ENCODE assay signal across 13 cellular contexts in the genomic region with DNA sequence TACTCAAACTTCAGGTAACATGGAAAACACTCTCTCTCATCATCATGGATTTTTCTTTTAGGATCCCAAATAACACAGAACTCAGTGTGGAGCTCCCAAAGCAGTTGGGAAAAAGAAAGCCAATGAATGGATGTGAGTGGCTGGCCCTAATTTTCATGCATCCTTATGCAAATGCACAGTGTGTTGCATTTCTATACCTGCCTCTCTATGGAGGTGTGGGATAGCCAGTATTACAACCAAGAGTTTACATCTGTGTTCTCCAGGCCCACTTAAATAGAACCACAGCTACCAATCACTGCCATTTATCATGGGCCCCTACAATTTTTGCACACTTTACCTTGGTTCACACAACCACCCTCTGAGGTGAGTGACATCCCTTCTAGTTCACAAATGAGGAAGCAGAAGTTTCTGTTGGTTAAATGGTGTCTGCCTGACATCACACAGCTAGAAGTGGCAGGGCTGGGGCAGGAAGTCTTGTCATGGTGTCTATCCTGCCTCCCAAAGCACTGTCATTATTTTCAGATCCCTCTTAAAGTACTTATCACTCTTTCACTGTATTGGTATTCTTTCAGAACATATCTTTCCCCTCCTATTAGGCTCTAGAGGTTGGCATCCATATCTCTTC. TPM values are rescaled to one million over a fixed set of nuclear protein-coding genes. Genes with fewer than 3 reads are reported as not detected.
DNase-seq lines count a peak whose midpoint lies in the region; ATAC-seq and TF ChIP-seq lines count a peak whose summit lies in the region.
"Had no signal": no experiment of that assay in that cellular context is flagged by ENCODE, and none has a peak within 500 bp of the region (broad histone marks: within the 10 kb centered on the region; RNA-seq: fewer than 3 reads in every experiment).

No MANE protein-coding gene starts in this region.

- H3K27ac ChIP-seq in H9 (ENCODE audit: insufficient read length, low read depth, low read length) (peak overlapping the region; percentile 31), mesenchymal stem cell (ENCODE audit: low read length, poor library complexity, severe bottlenecking) (peak overlapping the region; percentile 28), brain microvascular endothelial cell (no peak overlapping the region)

- no peak for TF ChIP-seq CTCF in H9 (conservative IDR thresholded peaks at IDR 0.05)
- no peak for TF ChIP-seq CTCF in brain microvascular endothelial cell (IDR thresholded peaks at IDR 0.05; ENCODE audit: low read depth, low read length, missing control alignments)

- H3K79me1 ChIP-seq in H9 (ENCODE audit: insufficient read depth, low read depth, low read length, poor library complexity, severe bottlenecking) (no peaks in the 10 kb centered on the region), mesenchymal stem cell (replicated peaks; ENCODE audit: low read length, poor library complexity, severe bottlenecking) (peaks cover 19% of the 10 kb centered on the region)

- H3K23ac ChIP-seq in H9 (ENCODE audit: insufficient read length, low read depth, low read length) (no peak overlapping the region), mesenchymal stem cell (ENCODE audit: low read length in 2 of 2) (no peak overlapping the region)

- POLR2A ChIA-PET in activated CD4-positive, alpha-beta T cell treated with anti-CD3 and anti-CD28 coated beads for 36 hours (lab: Charles Lee): no interaction called here

- H2BK120ac ChIP-seq in H9 (ENCODE audit: low read depth, low read length, poor library complexity, severe bottlenecking): no peak overlapping the region
- H2BK120ac ChIP-seq in mesenchymal stem cell (ENCODE audit: low read depth, low read length): no peak overlapping the region

- no peak overlapping the region for H3K18ac ChIP-seq in H9 (ENCODE audit: insufficient read length, low read depth, low read length)
- H3K18ac ChIP-seq in mesenchymal stem cell (ENCODE audit: low read depth in 1 of 2, low read length in 2 of 2): no peak overlapping the region

- H3K9ac ChIP-seq in H9 (ENCODE audit: extremely low read depth, insufficient read length, low read length) (no peak overlapping the region), mesenchymal stem cell (ENCODE audit: low read length) (no peak overlapping the region)

- peaks cover 2 to 9% (median 3%) of the 10 kb centered on the region in 3 experiments; a peak in 5 of 7 replicates for H3K36me3 Mint-ChIP-seq in H9 (ENCODE audit: insufficient read depth in 1 of 3, low read depth in 3 of 3)
- no peaks in the 10 kb centered on the region for H3K36me3 Mint-ChIP-seq in activated CD4-positive, alpha-beta T cell treated with anti-CD3 and anti-CD28 coated beads for 36 hours (ENCODE audit: low read depth)

- H2AFZ ChIP-seq in H9 (ENCODE audit: low read length) (no peak overlapping the region), mesenchymal stem cell (ENCODE audit: low read depth, low read length) (no peak overlapping the region)

- H3K4me1 Mint-ChIP-seq in H9: peaks cover 16 to 19% of the 10 kb centered on the region in 2 experiments
- no peaks in the 10 kb centered on the region for H3K4me1 Mint-ChIP-seq in activated CD4-positive, alpha-beta T cell treated with anti-CD3 and anti-CD28 coated beads for 36 hours
- H3K4me1 Mint-ChIP-seq: activated naive CD8-positive, alpha-beta T cell treated with anti-CD3 and anti-CD28 coated beads, Interleukin-2, amount 50 U/mL, for 24 hours had no signal

- CTCF ChIA-PET in activated CD4-positive, alpha-beta T cell treated with anti-CD3 and anti-CD28 coated beads for 36 hours (lab: Charles Lee): no interaction called here

- H3K4me1 ChIP-seq in H9 (ENCODE audit: insufficient read depth, low read length): peaks cover 6% of the 10 kb centered on the region
- H3K4me1 ChIP-seq in mesenchymal stem cell (ENCODE audit: control insufficient read depth, insufficient read depth, low read depth, low read length): peaks cover 7% of the 10 kb centered on the region

- H3K4ac ChIP-seq in H9 (ENCODE audit: low read depth, low read length) (no peak overlapping the region), mesenchymal stem cell (ENCODE audit: low read depth in 1 of 2, low read length in 2 of 2) (no peak overlapping the region)

- in situ Hi-C loops in brain microvascular endothelial cell (cut with HindIII; ENCODE audit: low pct_ligation_motif_present, low sequenced_read_pairs): no loop called here

- DNase-seq in H9 (no peak), mesenchymal stem cell (no peak), T-helper 2 cell (no peak), brain microvascular endothelial cell (no peak)
- no peak for DNase-seq in stimulated activated CD4-positive, alpha-beta T cell treated with anti-CD3 and anti-CD28 coated beads, Interleukin-12 subunit alpha, Interleukin-12 subunit beta, amount 100 ng/mL, for 4 hours
- DNase-seq in activated CD4-positive, alpha-beta T cell treated with anti-CD3 and anti-CD28 coated beads for 36 hours: no peak
- DNase-seq: activated naive CD8-positive, alpha-beta T cell treated with anti-CD3 and anti-CD28 coated beads, Interleukin-2, amount 50 U/mL, for 24 hours; DMS79 treated with DMSO at 0.1 percent for 48 hours; GOT3; NCI-H1048 had no signal

- H3K9me3 ChIP-seq in H9 (ENCODE audit: control insufficient read depth, low read depth, low read length): no peaks in the 10 kb centered on the region
- H3K9me3 ChIP-seq in mesenchymal stem cell (ENCODE audit: control insufficient read depth, low read length): no peaks in the 10 kb centered on the region

- H2BK12ac ChIP-seq in H9 (ENCODE audit: insufficient read length, low read depth, low read length) (no peak overlapping the region), mesenchymal stem cell (ENCODE audit: low read length in 2 of 2) (no peak overlapping the region)

- H3K4me3 ChIP-seq in mesenchymal stem cell (ENCODE audit: insufficient read depth in 1 of 2, low read depth in 1 of 2, low read length in 2 of 2): no peak overlapping the region
- no peak overlapping the region for H3K4me3 ChIP-seq in brain microvascular endothelial cell (ENCODE audit: low read depth, low read length)

- no peaks in the 10 kb centered on the region for H3K27me3 Mint-ChIP-seq in H9 (ENCODE audit: low read depth)
- H3K27me3 Mint-ChIP-seq in activated CD4-positive, alpha-beta T cell treated with anti-CD3 and anti-CD28 coated beads for 36 hours: peaks cover 17% of the 10 kb centered on the region

- H2AK5ac ChIP-seq in H9 (ENCODE audit: insufficient read length, low read length) (no peak overlapping the region), mesenchymal stem cell (ENCODE audit: low read length, severe bottlenecking) (no peak overlapping the region)

- ATAC-seq in GM18909 (IDR thresholded peaks at IDR 0.05; ENCODE audit: poor library complexity, unreplicated experiment) (peak; percentile 96), HG03442 (IDR thresholded peaks at IDR 0.05; ENCODE audit: unreplicated experiment) (peak; percentile 96)
- no peak for ATAC-seq in activated CD4-positive, alpha-beta T cell treated with anti-CD3 and anti-CD28 coated beads for 36 hours
- ATAC-seq: activated naive CD8-positive, alpha-beta T cell treated with anti-CD3 and anti-CD28 coated beads, Interleukin-2, amount 50 U/mL, for 24 hours had no signal

- H3K4me2 ChIP-seq in H9 (ENCODE audit: insufficient read depth, insufficient read length, low read length) (no peak overlapping the region), mesenchymal stem cell (ENCODE audit: low read length, poor library complexity, severe bottlenecking) (no peak overlapping the region)

- H3T11ph ChIP-seq in H9 (ENCODE audit: low read length): no peak overlapping the region

- H3K27me3 ChIP-seq in H9 (ENCODE audit: insufficient read depth, low read length) (no peaks in the 10 kb centered on the region), mesenchymal stem cell (ENCODE audit: control insufficient read depth in 1 of 2, insufficient read depth in 1 of 2, low read length in 2 of 2) (no peaks in the 10 kb centered on the region), brain microvascular endothelial cell (replicated peaks) (no peaks in the 10 kb centered on the region)

- no peak overlapping the region for H2BK20ac ChIP-seq in H9 (ENCODE audit: low read depth, low read length, poor library complexity, severe bottlenecking)

- H4K8ac ChIP-seq in H9 (replicated peaks; ENCODE audit: insufficient read length, low read depth, low read length) (no peak overlapping the region), mesenchymal stem cell (ENCODE audit: low read length) (no peak overlapping the region)

- H4K5ac ChIP-seq in H9 (ENCODE audit: insufficient read length, low read depth, low read length): no peak overlapping the region

- H3K14ac ChIP-seq in H9 (ENCODE audit: insufficient read depth, low read length) (no peak overlapping the region), mesenchymal stem cell (ENCODE audit: low read length in 2 of 2) (no peak overlapping the region)

- H2BK5ac ChIP-seq in H9 (ENCODE audit: insufficient read length, low read length): no peak overlapping the region
- H2BK5ac ChIP-seq in mesenchymal stem cell (ENCODE audit: low read depth, low read length, poor library complexity, severe bottlenecking): no peak overlapping the region

- peaks cover 5 to 6% of the 10 kb centered on the region in 2 experiments; a peak in 3 of 5 replicates for H3K9me3 Mint-ChIP-seq in H9
- no peaks in the 10 kb centered on the region for H3K9me3 Mint-ChIP-seq in activated CD4-positive, alpha-beta T cell treated with anti-CD3 and anti-CD28 coated beads for 36 hours (ENCODE audit: low read depth)
- H3K9me3 Mint-ChIP-seq: activated naive CD8-positive, alpha-beta T cell treated with anti-CD3 and anti-CD28 coated beads, Interleukin-2, amount 50 U/mL, for 24 hours had no signal

- H2BK15ac ChIP-seq in H9 (ENCODE audit: low read depth, low read length): no peak overlapping the region
- H2BK15ac ChIP-seq in mesenchymal stem cell (ENCODE audit: low read depth, poor library complexity, severe bottlenecking): no peak overlapping the region

- no peaks in the 10 kb centered on the region for H4K20me1 ChIP-seq in H9 (ENCODE audit: control insufficient read depth, insufficient read depth, insufficient read length)

- peak overlapping the region in 2 of 3 experiments; percentile 62 to 74; a peak in 3 of 7 replicates for H3K27ac Mint-ChIP-seq in H9
- no peak overlapping the region for H3K27ac Mint-ChIP-seq in activated CD4-positive, alpha-beta T cell treated with anti-CD3 and anti-CD28 coated beads for 36 hours
- H3K27ac Mint-ChIP-seq: activated naive CD8-positive, alpha-beta T cell treated with anti-CD3 and anti-CD28 coated beads, Interleukin-2, amount 50 U/mL, for 24 hours; progenitor cell of endocrine pancreas had no signal

- intact Hi-C loops in activated CD4-positive, alpha-beta T cell treated with anti-CD3 and anti-CD28 coated beads for 36 hours (cut with DNase I, micrococcal nuclease): no loop called here

- no peak overlapping the region for H3K56ac ChIP-seq in H9 (ENCODE audit: insufficient read length, low read depth, low read length)

- no peaks in the 10 kb centered on the region for H3K23me2 ChIP-seq in H9 (ENCODE audit: insufficient read length, low read depth, low read length, poor library complexity, severe bottlenecking)

- peaks cover 0 to 4% of the 10 kb centered on the region in 2 experiments for H3K36me3 ChIP-seq in mesenchymal stem cell (ENCODE audit: control insufficient read depth in 1 of 2, insufficient read depth in 2 of 2, low read depth in 1 of 2, low read length in 2 of 2)
- no peaks in the 10 kb centered on the region for H3K36me3 ChIP-seq in brain microvascular endothelial cell (replicated peaks)

- no peak overlapping the region for H3K4me3 Mint-ChIP-seq in H9
- no peak overlapping the region for H3K4me3 Mint-ChIP-seq in activated CD4-positive, alpha-beta T cell treated with anti-CD3 and anti-CD28 coated beads for 36 hours
- H3K4me3 Mint-ChIP-seq: activated naive CD8-positive, alpha-beta T cell treated with anti-CD3 and anti-CD28 coated beads, Interleukin-2, amount 50 U/mL, for 24 hours had no signal

- H4K91ac ChIP-seq in H9 (ENCODE audit: insufficient read length, low read depth, low read length) (no peak overlapping the region), mesenchymal stem cell (ENCODE audit: low read length) (no peak overlapping the region)

- no peaks in the 10 kb centered on the region for H3K79me2 ChIP-seq in H9 (ENCODE audit: insufficient read depth, low read length)

RNA-seq across cellular contexts. Expression of gene MAMDC2, which starts 17.3 kb away (rescaled TPM):
- total RNA-seq in H9 (2021): 4.6 TPM in 2 replicates
- 3.3 TPM for polyA plus RNA-seq in mesenchymal stem cell (2013, experiment 1 of 2)
- 3.3 TPM for polyA plus RNA-seq in mesenchymal stem cell (2013, experiment 2 of 2)
- not detected for total RNA-seq in activated CD4-positive, alpha-beta T cell treated with anti-CD3 and anti-CD28 coated beads for 36 hours
